ENCODE assay signal across 8 cellular contexts in the genomic region with DNA sequence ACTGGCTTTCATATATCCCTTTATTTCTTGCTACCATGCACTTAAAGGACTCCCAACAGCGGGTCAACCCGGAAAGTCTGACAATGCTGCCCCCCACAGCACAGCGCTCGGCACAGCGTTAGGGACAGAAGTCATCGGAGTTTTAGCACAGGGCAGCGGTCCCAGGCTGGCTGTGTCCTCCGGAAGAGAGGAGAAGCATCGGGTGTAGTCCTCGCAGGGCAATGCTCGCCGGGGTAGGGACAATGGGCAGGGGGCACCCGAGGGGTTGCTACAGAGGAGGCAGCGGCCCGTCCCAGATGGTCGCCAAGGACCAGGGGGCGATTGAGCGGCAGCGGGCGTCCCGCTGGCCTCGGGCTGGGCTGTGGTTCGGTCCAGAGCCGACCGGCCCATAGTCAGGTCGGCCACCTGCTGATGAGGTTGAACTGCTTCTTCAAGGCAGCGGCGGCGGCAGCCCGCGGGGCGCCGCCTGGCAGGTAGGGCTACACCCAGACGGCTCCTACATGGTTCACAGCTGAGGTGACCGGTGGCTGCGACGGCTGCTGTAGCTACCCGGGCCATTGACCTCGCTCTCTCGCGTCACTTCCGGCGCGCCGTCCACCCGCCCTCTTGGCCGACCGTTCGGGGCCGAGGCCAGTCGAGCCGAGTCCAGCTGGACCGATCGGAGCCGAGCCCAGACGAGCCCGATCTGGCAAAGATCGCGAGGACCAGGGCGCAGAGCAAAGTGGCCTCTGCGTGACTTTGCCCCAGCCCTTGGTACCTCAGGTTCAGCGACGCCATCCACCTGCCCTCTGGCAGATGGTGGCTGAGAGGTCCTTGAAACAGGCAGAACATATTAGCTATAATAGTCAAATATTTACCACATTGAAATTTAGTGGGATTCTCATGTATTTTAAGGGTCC. TPM values are rescaled to one million over a fixed set of nuclear protein-coding genes. Genes with fewer than 3 reads are reported as not detected.
DNase-seq lines count a peak whose midpoint lies in the region; ATAC-seq and TF ChIP-seq lines count a peak whose summit lies in the region.

No MANE protein-coding gene starts in this region.

- H3K9me3 ChIP-seq in spleen: no peaks in the 10 kb centered on the region

- H3K4me1 ChIP-seq in spleen: peaks cover 11 to 46% (median 33%) of the 10 kb centered on the region in 6 donors

- ATAC-seq in GM18498 (IDR thresholded peaks at IDR 0.05; ENCODE audit: unreplicated experiment): peak; percentile 49
- ATAC-seq in HG03045 (IDR thresholded peaks at IDR 0.05; ENCODE audit: unreplicated experiment): peak; percentile 42
- ATAC-seq in GM21367 (IDR thresholded peaks at IDR 0.05; ENCODE audit: unreplicated experiment): no peak

- H3K27me3 ChIP-seq in spleen (replicated peaks in 1 of 7): no peaks in the 10 kb centered on the region

- no peaks in the 10 kb centered on the region for H3K36me3 ChIP-seq in spleen

- peak; percentile 88 for DNase-seq in NCI-H2227 (lab: John Stamatoyannopoulos, UW; ENCODE audit: unreplicated experiment)
- peak; percentile 42 to 63 (median 50) for DNase-seq in activated CD4-positive, CD25-positive, alpha-beta regulatory T cell (lab: John Stamatoyannopoulos, UW)
- peak; percentile 95 for DNase-seq in cerebellar cortex (ENCODE audit: low spot score)
- DNase-seq in islet precursor cell: peak; percentile 97
- DNase-seq in spleen: peak; percentile 98

- intact Hi-C loops in spleen (cut with DNase I; ENCODE audit: low total_unique reads): loop anchor here (5.0 kb wide), 1 partner anchor 55 kb away; no protein-coding TSS in a partner anchor

- peak overlapping the region; percentile 78 to 93 (median 86) for H3K27ac ChIP-seq in spleen

- TF ChIP-seq CTCF in spleen (IDR thresholded peaks at IDR 0.05 in 8 of 11, conservative IDR thresholded peaks at IDR 0.05 in 3 of 11): peak in 8 of 11 experiments; percentile 15 to 60 (median 26)

- H3K4me3 ChIP-seq in spleen: peak overlapping the region; percentile 71 to 95 (median 83)

- WGBS in spleen, 5 donors: 0 to 2% (median 0%) methylated on average over 31 to 63 of the region's 63 CpGs

- TF ChIP-seq POLR2A in spleen (IDR thresholded peaks at IDR 0.05): peak in 1 of 3 donors; percentile 5

RNA-seq across cellular contexts. Expression of gene LCMT1, which starts 4.7 kb away (rescaled TPM):
- total RNA-seq in spleen: 10 to 100 TPM; 25.8 to 33.3 (median 29.0) TPM
- polyA plus RNA-seq in spleen: 10 to 100 TPM; 25.1 to 28.2 (median 26.2) TPM
